1 cellular context compared by ENCODE assay signal in the genomic region with DNA sequence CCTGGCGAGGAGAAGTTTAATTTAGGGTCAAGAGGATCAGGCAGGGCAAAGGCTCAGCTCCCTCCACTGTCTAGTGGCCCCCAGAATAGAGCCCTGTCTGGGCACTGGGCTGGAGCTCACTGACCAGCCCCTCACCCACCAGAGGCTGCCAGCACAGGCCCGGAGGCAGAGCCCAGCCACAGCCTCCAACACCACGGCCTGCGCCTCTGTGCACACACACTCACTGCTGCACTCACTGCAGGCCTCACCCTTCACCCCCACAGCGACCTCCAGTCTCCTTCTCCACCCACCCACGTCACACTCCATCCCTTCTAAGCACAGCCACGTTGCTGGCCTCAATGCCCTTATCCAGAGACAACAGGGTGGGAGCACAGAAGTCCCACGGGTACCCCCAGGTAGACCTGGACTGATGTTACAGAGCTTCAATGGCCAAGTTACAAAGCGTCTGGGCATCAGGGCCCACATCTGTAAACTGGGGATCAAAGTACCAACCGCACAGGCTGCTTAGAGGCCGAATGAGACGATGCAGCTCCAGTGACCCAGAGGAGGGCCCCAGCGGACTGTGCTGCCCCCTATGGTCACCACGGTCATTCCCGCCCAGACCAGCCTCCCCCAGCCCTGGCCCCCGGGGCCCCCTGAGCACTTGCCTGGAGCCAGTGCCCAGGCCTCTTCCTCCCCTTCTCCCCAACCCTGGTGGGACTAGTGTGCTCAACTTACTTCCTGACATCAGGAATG.
A peak's percentile ranks its signal among the peaks of the same experiment; 100 is the strongest.
TF ChIP-seq lines count a peak whose summit lies in the region.

No MANE protein-coding gene starts in this region.

TF ChIP-seq in HepG2, 621 proteins besides CTCF, POLR2A, EP300 and RAD21 (continued from another document):
- TF ChIP-seq, protein P1, sequence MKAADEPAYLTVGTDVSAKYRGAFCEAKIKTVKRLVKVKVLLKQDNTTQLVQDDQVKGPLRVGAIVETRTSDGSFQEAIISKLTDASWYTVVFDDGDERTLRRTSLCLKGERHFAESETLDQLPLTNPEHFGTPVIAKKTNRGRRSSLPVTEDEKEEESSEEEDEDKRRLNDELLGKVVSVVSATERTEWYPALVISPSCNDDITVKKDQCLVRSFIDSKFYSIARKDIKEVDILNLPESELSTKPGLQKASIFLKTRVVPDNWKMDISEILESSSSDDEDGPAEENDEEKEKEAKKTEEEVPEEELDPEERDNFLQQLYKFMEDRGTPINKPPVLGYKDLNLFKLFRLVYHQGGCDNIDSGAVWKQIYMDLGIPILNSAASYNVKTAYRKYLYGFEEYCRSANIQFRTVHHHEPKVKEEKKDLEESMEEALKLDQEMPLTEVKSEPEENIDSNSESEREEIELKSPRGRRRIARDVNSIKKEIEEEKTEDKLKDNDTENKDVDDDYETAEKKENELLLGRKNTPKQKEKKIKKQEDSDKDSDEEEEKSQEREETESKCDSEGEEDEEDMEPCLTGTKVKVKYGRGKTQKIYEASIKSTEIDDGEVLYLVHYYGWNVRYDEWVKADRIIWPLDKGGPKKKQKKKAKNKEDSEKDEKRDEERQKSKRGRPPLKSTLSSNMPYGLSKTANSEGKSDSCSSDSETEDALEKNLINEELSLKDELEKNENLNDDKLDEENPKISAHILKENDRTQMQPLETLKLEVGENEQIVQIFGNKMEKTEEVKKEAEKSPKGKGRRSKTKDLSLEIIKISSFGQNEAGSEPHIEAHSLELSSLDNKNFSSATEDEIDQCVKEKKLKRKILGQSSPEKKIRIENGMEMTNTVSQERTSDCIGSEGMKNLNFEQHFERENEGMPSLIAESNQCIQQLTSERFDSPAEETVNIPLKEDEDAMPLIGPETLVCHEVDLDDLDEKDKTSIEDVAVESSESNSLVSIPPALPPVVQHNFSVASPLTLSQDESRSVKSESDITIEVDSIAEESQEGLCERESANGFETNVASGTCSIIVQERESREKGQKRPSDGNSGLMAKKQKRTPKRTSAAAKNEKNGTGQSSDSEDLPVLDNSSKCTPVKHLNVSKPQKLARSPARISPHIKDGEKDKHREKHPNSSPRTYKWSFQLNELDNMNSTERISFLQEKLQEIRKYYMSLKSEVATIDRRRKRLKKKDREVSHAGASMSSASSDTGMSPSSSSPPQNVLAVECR (CRISPR knock-in tag; IDR thresholded peaks at IDR 0.05; ENCODE audit: borderline replicate concordance), result peak; percentile 49; the same call in 1 of the 2 replicates
- TF ChIP-seq, protein P2, sequence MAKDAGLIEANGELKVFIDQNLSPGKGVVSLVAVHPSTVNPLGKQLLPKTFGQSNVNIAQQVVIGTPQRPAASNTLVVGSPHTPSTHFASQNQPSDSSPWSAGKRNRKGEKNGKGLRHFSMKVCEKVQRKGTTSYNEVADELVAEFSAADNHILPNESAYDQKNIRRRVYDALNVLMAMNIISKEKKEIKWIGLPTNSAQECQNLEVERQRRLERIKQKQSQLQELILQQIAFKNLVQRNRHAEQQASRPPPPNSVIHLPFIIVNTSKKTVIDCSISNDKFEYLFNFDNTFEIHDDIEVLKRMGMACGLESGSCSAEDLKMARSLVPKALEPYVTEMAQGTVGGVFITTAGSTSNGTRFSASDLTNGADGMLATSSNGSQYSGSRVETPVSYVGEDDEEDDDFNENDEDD (CRISPR knock-in tag; IDR thresholded peaks at IDR 0.05; ENCODE audit: borderline replicate concordance), result no peak
- no peak for TF ChIP-seq EED (CRISPR knock-in tag; IDR thresholded peaks at IDR 0.05)
- TF ChIP-seq THRA (CRISPR knock-in tag; IDR thresholded peaks at IDR 0.05; ENCODE audit: borderline replicate concordance), result no peak
- peak; percentile 43 for TF ChIP-seq STAG1 (CRISPR knock-in tag; IDR thresholded peaks at IDR 0.05)
- peak; percentile 56; the same call in 1 of the 2 replicates for TF ChIP-seq HNF4G (IDR thresholded peaks at IDR 0.05; ENCODE audit: borderline replicate concordance, low read depth, low read length)
- no peak for TF ChIP-seq HNF4G (CRISPR knock-in tag; IDR thresholded peaks at IDR 0.05; ENCODE audit: borderline replicate concordance, low read depth)
- TF ChIP-seq JUND (CRISPR knock-in tag; IDR thresholded peaks at IDR 0.05), result no peak
- no peak for TF ChIP-seq SAFB2 (CRISPR knock-in tag; IDR thresholded peaks at IDR 0.05; ENCODE audit: borderline replicate concordance, low read depth)
- no peak for TF ChIP-seq ZNF850 (CRISPR knock-in tag; conservative IDR thresholded peaks at IDR 0.05)
- no peak for TF ChIP-seq MAX (IDR thresholded peaks at IDR 0.05)
